19 cellular contexts compared by ENCODE assay signal in the genomic region with DNA sequence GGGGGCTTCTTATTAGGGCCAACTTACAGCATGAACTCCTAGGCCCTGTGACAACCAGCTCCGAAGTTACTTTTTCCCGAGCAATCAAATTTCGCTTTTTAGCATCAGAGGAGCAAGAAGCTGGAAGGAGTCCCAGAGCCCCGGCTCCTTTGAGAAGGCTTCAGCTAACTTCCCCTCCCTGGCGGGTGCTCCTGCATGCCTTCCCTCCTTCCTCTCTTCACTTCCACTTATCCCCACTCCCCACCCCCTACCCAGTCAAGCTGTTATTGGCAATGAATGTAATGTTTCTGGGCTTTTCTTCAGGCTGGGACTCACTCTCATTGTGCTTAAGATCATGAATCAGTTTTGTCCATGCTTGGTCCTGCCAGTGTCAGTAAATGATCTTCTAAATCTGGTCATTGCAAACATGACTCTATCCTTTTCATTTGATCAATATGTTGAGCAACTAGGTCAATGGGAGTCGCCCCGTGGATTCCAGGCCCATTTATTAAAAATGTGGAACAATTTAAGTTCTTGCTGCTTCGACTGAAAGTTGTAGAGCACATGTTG.
DNase-seq lines count a peak whose midpoint lies in the region; ATAC-seq, FAIRE-seq and TF ChIP-seq lines count a peak whose summit lies in the region.
"Had no signal": no experiment of that assay in that cellular context is flagged by ENCODE, and none has a peak within 500 bp of the region (broad histone marks: within the 10 kb centered on the region; RNA-seq: fewer than 3 reads in every experiment).

No MANE protein-coding gene starts in this region.

- H3K4me3 ChIP-seq in AG10803 (ENCODE audit: low read length) (no peak overlapping the region), RWPE2 (ENCODE audit: severe bottlenecking) (no peak overlapping the region), psoas muscle (no peak overlapping the region), kidney (ENCODE audit: low read length in 2 of 2) (no peak overlapping the region)
- H3K4me3 ChIP-seq: pancreas had no signal

- H3K36me3 ChIP-seq in RWPE2 (ENCODE audit: low read depth), result no peaks in the 10 kb centered on the region
- no peaks in the 10 kb centered on the region for H3K36me3 ChIP-seq in psoas muscle (ENCODE audit: insufficient read depth in 1 of 2, low read depth in 1 of 2)
- no peaks in the 10 kb centered on the region for H3K36me3 ChIP-seq in kidney (ENCODE audit: control insufficient read depth in 1 of 2, insufficient read depth in 2 of 2, low read length in 2 of 2)
- H3K36me3 ChIP-seq: pancreas had no signal

- DNase-seq in AG10803 (ENCODE audit: low read depth), result peak; percentile 54
- no peak for DNase-seq in RWPE2 (ENCODE audit: low spot score)
- DNase-seq in globus pallidus (ENCODE audit: low spot score), result peak; percentile 15
- peak in 1 of 2 donors; percentile 25 for DNase-seq in psoas muscle
- no peak for DNase-seq in kidney
- DNase-seq in activated CD4-positive, alpha-beta memory T cell treated with anti-CD3 and anti-CD28 coated beads for 36 hours, result no peak
- DNase-seq: activated B cell treated with CpG ODN at 0.5 μM for 24 hours; activated CD8-positive, alpha-beta memory T cell treated with anti-CD3 and anti-CD28 coated beads, Interleukin-2, amount 10 ng/mL, durations not matched to agents 7 days and 5 days; activated naive CD4-positive, alpha-beta T cell treated with anti-CD3 and anti-CD28 coated beads, Interleukin-2, amount 10 ng/mL, durations not matched to agents 7 days and 5 days; Calu3; effector memory CD4-positive, alpha-beta T cell; NCI-H2029 treated with DMSO at 0.1 percent for 48 hours; NCI-H526 treated with DMSO at 0.1 percent for 48 hours; pancreas had no signal

- no peak overlapping the region for H3K9ac ChIP-seq in kidney (ENCODE audit: low read length in 2 of 2)

- POLR2A ChIA-PET in activated CD4-positive, alpha-beta memory T cell treated with anti-CD3 and anti-CD28 coated beads for 36 hours (lab: Charles Lee), result no interaction called here

- no peak for FAIRE-seq in kidney (lab: Jason Lieb, UNC)
- FAIRE-seq: frontal cortex, GM19239, pancreas had no signal

- peaks cover 10% of the 10 kb centered on the region for H3K4me1 Mint-ChIP-seq in activated CD4-positive, alpha-beta memory T cell treated with anti-CD3 and anti-CD28 coated beads for 36 hours (ENCODE audit: low read depth)
- H3K4me1 Mint-ChIP-seq: activated B cell treated with CpG ODN at 0.5 μM for 24 hours; activated naive CD4-positive, alpha-beta T cell treated with anti-CD3 and anti-CD28 coated beads, Interleukin-2, amount 10 ng/mL, durations not matched to agents 7 days and 5 days had no signal

- CTCF ChIA-PET in activated CD4-positive, alpha-beta memory T cell treated with anti-CD3 and anti-CD28 coated beads for 36 hours (lab: Charles Lee), result interaction anchor here (0.6 to 1.1 kb wide), 4 partner anchors 46 to 813 kb away, joined by 3 to 4 read pairs (median 4); no protein-coding TSS in a partner anchor

- TF ChIP-seq CTCF in AG10803 (conservative IDR thresholded peaks at IDR 0.05; ENCODE audit: low read length), result no peak
- no peak for TF ChIP-seq CTCF in RWPE2 (IDR thresholded peaks at IDR 0.05; ENCODE audit: poor library complexity, severe bottlenecking)
- TF ChIP-seq CTCF in psoas muscle (IDR thresholded peaks at IDR 0.05), result no peak
- TF ChIP-seq CTCF in kidney (IDR thresholded peaks at IDR 0.05; ENCODE audit: borderline replicate concordance, extremely low read depth, insufficient read depth), result no peak

- H3K9me3 ChIP-seq in RWPE2 (ENCODE audit: severe bottlenecking) (no peaks in the 10 kb centered on the region), psoas muscle (no peaks in the 10 kb centered on the region), kidney (ENCODE audit: control insufficient read depth in 1 of 2, low read length in 2 of 2) (no peaks in the 10 kb centered on the region)
- H3K9me3 ChIP-seq: pancreas had no signal

- no peaks in the 10 kb centered on the region for H3K27me3 ChIP-seq in RWPE2 (ENCODE audit: insufficient read depth, poor library complexity, severe bottlenecking)
- H3K27me3 ChIP-seq in psoas muscle (ENCODE audit: insufficient read depth in 3 of 3, low read length in 2 of 3), result no peaks in the 10 kb centered on the region
- H3K27me3 ChIP-seq: pancreas had no signal

- peaks cover 24% of the 10 kb centered on the region for H3K4me1 ChIP-seq in RWPE2 (ENCODE audit: insufficient read depth, poor library complexity, severe bottlenecking)
- H3K4me1 ChIP-seq in psoas muscle, result peaks cover 42% of the 10 kb centered on the region
- H3K4me1 ChIP-seq in kidney (ENCODE audit: control insufficient read depth in 1 of 2, insufficient read depth in 1 of 2, low read depth in 1 of 2, low read length in 2 of 2), result peaks cover 0 to 1% of the 10 kb centered on the region in 2 donors

- WGBS in psoas muscle, 3 donors, result 43 to 47% (median 45%) methylated on average over 8 of the region's 8 CpGs

- ATAC-seq in RWPE2 (ENCODE audit: low read depth) (no peak), psoas muscle (no peak), esophagus mucosa (no peak)
- no peak for ATAC-seq in activated CD4-positive, CD25-positive, alpha-beta regulatory T cell treated with anti-CD3 and anti-CD28 coated beads, Interleukin-2, amount 50 U/mL, for 24 hours
- ATAC-seq: Panc1, pancreas had no signal

- H3K9me3 Mint-ChIP-seq in activated CD4-positive, alpha-beta memory T cell treated with anti-CD3 and anti-CD28 coated beads for 36 hours, result no peaks in the 10 kb centered on the region
- H3K9me3 Mint-ChIP-seq: activated B cell treated with CpG ODN at 0.5 μM for 24 hours; activated naive CD4-positive, alpha-beta T cell treated with anti-CD3 and anti-CD28 coated beads, Interleukin-2, amount 10 ng/mL, durations not matched to agents 7 days and 5 days had no signal

- intact Hi-C loops in psoas muscle (cut with DNase I) (no loop called here), kidney (cut with DNase I) (no loop called here)
- intact Hi-C loops in activated CD4-positive, alpha-beta memory T cell treated with anti-CD3 and anti-CD28 coated beads for 36 hours (cut with micrococcal nuclease), result loop anchor here (2.0 kb wide), 2 partner anchors 45 to 85 kb away; no protein-coding TSS in a partner anchor

- no peaks in the 10 kb centered on the region for H3K36me3 Mint-ChIP-seq in activated CD4-positive, alpha-beta memory T cell treated with anti-CD3 and anti-CD28 coated beads for 36 hours
- H3K36me3 Mint-ChIP-seq: activated CD8-positive, alpha-beta memory T cell treated with anti-CD3 and anti-CD28 coated beads, Interleukin-2, amount 10 ng/mL, durations not matched to agents 7 days and 5 days; activated naive CD4-positive, alpha-beta T cell treated with anti-CD3 and anti-CD28 coated beads, Interleukin-2, amount 10 ng/mL, durations not matched to agents 7 days and 5 days had no signal

- no peaks in the 10 kb centered on the region for H3K27me3 Mint-ChIP-seq in activated CD4-positive, alpha-beta memory T cell treated with anti-CD3 and anti-CD28 coated beads for 36 hours
- H3K27me3 Mint-ChIP-seq: activated B cell treated with CpG ODN at 0.5 μM for 24 hours; activated CD8-positive, alpha-beta memory T cell treated with anti-CD3 and anti-CD28 coated beads, Interleukin-2, amount 10 ng/mL, durations not matched to agents 7 days and 5 days had no signal

- H3K4me3 Mint-ChIP-seq in activated CD4-positive, alpha-beta memory T cell treated with anti-CD3 and anti-CD28 coated beads for 36 hours, result no peak overlapping the region
- H3K4me3 Mint-ChIP-seq: activated B cell treated with CpG ODN at 0.5 μM for 24 hours; activated CD8-positive, alpha-beta memory T cell treated with anti-CD3 and anti-CD28 coated beads, Interleukin-2, amount 10 ng/mL, durations not matched to agents 7 days and 5 days; activated naive CD4-positive, alpha-beta T cell treated with anti-CD3 and anti-CD28 coated beads, Interleukin-2, amount 10 ng/mL, durations not matched to agents 7 days and 5 days had no signal

- H3K27ac ChIP-seq in RWPE2 (ENCODE audit: poor library complexity, severe bottlenecking), result peak overlapping the region; percentile 42
- peak overlapping the region; percentile 96 for H3K27ac ChIP-seq in psoas muscle
- no peak overlapping the region for H3K27ac ChIP-seq in kidney (ENCODE audit: low read depth in 2 of 2, low read length in 2 of 2)
- H3K27ac ChIP-seq: pancreas had no signal

- H3K27ac Mint-ChIP-seq in activated CD4-positive, alpha-beta memory T cell treated with anti-CD3 and anti-CD28 coated beads for 36 hours, result no peak overlapping the region
- H3K27ac Mint-ChIP-seq: activated B cell treated with CpG ODN at 0.5 μM for 24 hours; activated naive CD4-positive, alpha-beta T cell treated with anti-CD3 and anti-CD28 coated beads, Interleukin-2, amount 10 ng/mL, durations not matched to agents 7 days and 5 days had no signal

Comparison
In these comparisons a context has a peak if more than half of its experiments do, and no peak if none do; other contexts are left out.
1. DNase-seq: peak in AG10803 (single experiment) and globus pallidus (single experiment); none in RWPE2 (single experiment), kidney (single experiment) and activated CD4-positive, alpha-beta memory T cell treated with anti-CD3 and anti-CD28 coated beads for 36 hours (single experiment).
2. H3K27ac ChIP-seq: peak in RWPE2 (single experiment) and psoas muscle (single experiment); none in kidney (0 of 2).